In genomic region chr18:2442726-2443275, GRCh38 we compare ENCODE assay signal across 18 cellular contexts.
A peak's percentile ranks its signal among the peaks of the same experiment; 100 is the strongest.
DNase-seq lines count a peak whose midpoint lies in the region; ATAC-seq and TF ChIP-seq lines count a peak whose summit lies in the region.
"Had no signal": no experiment of that assay in that cellular context is flagged by ENCODE, and none has a peak within 500 bp of the region (broad histone marks: within the 10 kb centered on the region; RNA-seq: fewer than 3 reads in every experiment).

No MANE protein-coding gene starts in this region.

- ATAC-seq in GM19395 (IDR thresholded peaks at IDR 0.05; ENCODE audit: unreplicated experiment) (no peak), GM19023 (IDR thresholded peaks at IDR 0.05; ENCODE audit: unreplicated experiment) (no peak)
- ATAC-seq: natural killer cell treated with Interleukin-12 subunit alpha and Interleukin-12 subunit beta and Interleukin-15 and Interleukin-18, amount 100 ng/mL, for 72 hours had no signal

- H3K9me3 Mint-ChIP-seq in mesothelial cell of epicardium, result peaks cover 17% of the 10 kb centered on the region
- H3K9me3 Mint-ChIP-seq: activated naive CD4-positive, alpha-beta T cell treated with anti-CD3 and anti-CD28 coated beads for 36 hours; memory B cell; natural killer cell treated with Interleukin-12 subunit alpha and Interleukin-12 subunit beta and Interleukin-15 and Interleukin-18, amount 100 ng/mL, for 72 hours had no signal

- peaks cover 30% of the 10 kb centered on the region; the same call in 1 of the 2 replicates for H3K9me3 ChIP-seq in PC-9 (ENCODE audit: insufficient read depth, low read depth)

- H3K4me3 Mint-ChIP-seq in mesothelial cell of epicardium, result no peak overlapping the region
- H3K4me3 Mint-ChIP-seq: activated naive CD4-positive, alpha-beta T cell treated with anti-CD3 and anti-CD28 coated beads for 36 hours; immature natural killer cell; memory B cell; natural killer cell treated with Interleukin-12 subunit alpha and Interleukin-12 subunit beta and Interleukin-15 and Interleukin-18, amount 100 ng/mL, for 72 hours had no signal

- H3K36me3 Mint-ChIP-seq in mesothelial cell of epicardium, result peaks cover 2% of the 10 kb centered on the region
- H3K36me3 Mint-ChIP-seq: immature natural killer cell; natural killer cell treated with Interleukin-12 subunit alpha and Interleukin-12 subunit beta and Interleukin-15 and Interleukin-18, amount 100 ng/mL, for 72 hours had no signal

- peak overlapping the region; percentile 85 for H3K27ac Mint-ChIP-seq in mesothelial cell of epicardium
- H3K27ac Mint-ChIP-seq: activated naive CD4-positive, alpha-beta T cell treated with anti-CD3 and anti-CD28 coated beads for 36 hours; immature natural killer cell; memory B cell; natural killer cell treated with Interleukin-12 subunit alpha and Interleukin-12 subunit beta and Interleukin-15 and Interleukin-18, amount 100 ng/mL, for 72 hours had no signal

- TF ChIP-seq CTCF in PC-9 (conservative IDR thresholded peaks at IDR 0.05) (no peak), mesothelial cell of epicardium (IDR thresholded peaks at IDR 0.05; ENCODE audit: unreplicated experiment) (no peak)

- intact Hi-C loops in PC-9 (cut with micrococcal nuclease; ENCODE audit: unreplicated experiment), result loop anchor here (1.0 to 2.0 kb wide), 5 partner anchors 32 to 140 kb away; no protein-coding TSS in a partner anchor

- no peak overlapping the region for H2AFZ ChIP-seq in PC-9

- H3K27ac ChIP-seq in PC-9, result peak overlapping the region; percentile 63
- H3K27ac ChIP-seq: skin epidermis had no signal

- peak overlapping the region; percentile 50 for H3K4me2 ChIP-seq in PC-9

- no peaks in the 10 kb centered on the region for H3K36me3 ChIP-seq in PC-9 (ENCODE audit: low read depth)

- H4K20me1 ChIP-seq in PC-9 (ENCODE audit: insufficient read depth), result no peaks in the 10 kb centered on the region

- peaks cover 15% of the 10 kb centered on the region for H3F3A ChIP-seq in PC-9 (ENCODE audit: insufficient read depth, low read depth)

- H3K27me3 ChIP-seq in PC-9 (ENCODE audit: insufficient read depth, low read depth), result no peaks in the 10 kb centered on the region

- BruUV-seq in PC-9 (replicated peaks; lab: Mats Ljungman, UMichigan), result no TSS peak

- DNase-seq in EH (ENCODE audit: low read depth) (peak; percentile 64), PC-9 (peak; percentile 55 to 93), dedifferentiated amniotic fluid mesenchymal stem cell (ENCODE audit: extremely low spot score) (peak; percentile 37), mesothelial cell of epicardium (ENCODE audit: low spot score in 2 of 2, unreplicated experiment in 2 of 2) (no peak), G401 (ENCODE audit: low spot score) (no peak), T-helper 9 cell (no peak)
- DNase-seq: activated CD4-positive, alpha-beta T cell treated with anti-CD3 and anti-CD28 coated beads, Interleukin-2, amount 50 U/mL, for 4 hours; activated naive CD4-positive, alpha-beta T cell treated with anti-CD3 and anti-CD28 coated beads for 36 hours; activated T-cell treated with anti-CD3 and anti-CD28 coated beads for 4 hours; immature natural killer cell; NCI-H146; NCI-H2227 treated with DMSO at 0.1 percent for 48 hours; stimulated activated CD4-positive, alpha-beta T cell treated with anti-CD3 and anti-CD28 coated beads, Interleukin-4, amount 100 ng/mL, for 24 hours had no signal

- H3K4me1 Mint-ChIP-seq in mesothelial cell of epicardium, result peaks cover 31% of the 10 kb centered on the region
- H3K4me1 Mint-ChIP-seq: immature natural killer cell had no signal

- POLR2A ChIA-PET in PC-9 (lab: Charles Lee; ENCODE audit: unreplicated experiment), result interaction anchor here (0.6 to 1.0 kb wide), 8 partner anchors 32 to 1525 kb away, joined by 3 to 14 read pairs (median 4); no protein-coding TSS in a partner anchor

- no peaks in the 10 kb centered on the region for H3K79me2 ChIP-seq in PC-9 (ENCODE audit: low read depth)

- no peaks in the 10 kb centered on the region for H3K27me3 Mint-ChIP-seq in mesothelial cell of epicardium (ENCODE audit: low read depth)

- in situ Hi-C loops in G401 (cut with HindIII; ENCODE audit: low sequenced_read_pairs), result no loop called here

- peaks cover 28% of the 10 kb centered on the region for H3K4me1 ChIP-seq in PC-9 (replicated peaks; ENCODE audit: insufficient read depth)

- CTCF ChIA-PET in PC-9 (lab: Charles Lee), result interaction anchor here (0.5 kb wide), 2 partner anchors 59 to 1820 kb away, joined by 6 read pairs; no protein-coding TSS in a partner anchor

- no peak overlapping the region; the same call in 1 of the 2 replicates for H3K4me3 ChIP-seq in PC-9
- H3K4me3 ChIP-seq: skin epidermis had no signal

- H3K9me2 ChIP-seq in PC-9 (ENCODE audit: insufficient read depth), result no peaks in the 10 kb centered on the region

Comparison
In these comparisons a context has a peak if more than half of its experiments do, and no peak if none do; other contexts are left out.
1. DNase-seq: peak in EH (single experiment), PC-9 (2 of 2) and dedifferentiated amniotic fluid mesenchymal stem cell (single experiment); none in mesothelial cell of epicardium (0 of 2), G401 (single experiment) and T-helper 9 cell (single experiment).